ENCODE assay signal across 11 cellular contexts in genomic region chr3:112774293-112774926, GRCh38.
A peak's percentile ranks its signal among the peaks of the same experiment; 100 is the strongest.
DNase-seq lines count a peak whose midpoint lies in the region; ATAC-seq, FAIRE-seq and TF ChIP-seq lines count a peak whose summit lies in the region.
"Had no signal": no experiment of that assay in that cellular context is flagged by ENCODE, and none has a peak within 500 bp of the region (broad histone marks: within the 10 kb centered on the region; RNA-seq: fewer than 3 reads in every experiment).

No MANE protein-coding gene starts in this region.

- CTCF ChIA-PET in activated CD4-positive, alpha-beta T cell treated with anti-CD3 and anti-CD28 coated beads for 36 hours (lab: Charles Lee), result interaction anchor here (0.9 kb wide), 2 partner anchors 35 to 205 kb away, joined by 3 read pairs; no protein-coding TSS in a partner anchor

- no peak overlapping the region for H3K4me3 Mint-ChIP-seq in activated CD4-positive, alpha-beta T cell treated with anti-CD3 and anti-CD28 coated beads for 36 hours
- H3K4me3 Mint-ChIP-seq: activated naive CD4-positive, alpha-beta T cell treated with anti-CD3 and anti-CD28 coated beads, Interleukin-2, amount 50 U/mL, for 24 hours had no signal

- FAIRE-seq in RCC 7860 (lab: Jason Lieb, UNC) (peak; percentile 80), small intestine (lab: Jason Lieb, UNC) (no peak)
- FAIRE-seq: frontal cortex had no signal

- H3K4me3 ChIP-seq in esophagus squamous epithelium, result no peak overlapping the region
- no peak overlapping the region for H3K4me3 ChIP-seq in small intestine (ENCODE audit: low read depth in 1 of 2, low read length in 2 of 2)
- H3K4me3 ChIP-seq in body of pancreas, result no peak overlapping the region
- H3K4me3 ChIP-seq: spleen had no signal

- H3K36me3 ChIP-seq in esophagus squamous epithelium (no peaks in the 10 kb centered on the region), small intestine (ENCODE audit: control insufficient read depth in 2 of 2, insufficient read depth in 2 of 2, low read length in 2 of 2) (no peaks in the 10 kb centered on the region), body of pancreas (replicated peaks in 1 of 2; ENCODE audit: insufficient read depth in 1 of 2, low read depth in 2 of 2) (no peaks in the 10 kb centered on the region)
- H3K36me3 ChIP-seq: spleen had no signal

- no peaks in the 10 kb centered on the region for H3K9me3 Mint-ChIP-seq in activated CD4-positive, alpha-beta T cell treated with anti-CD3 and anti-CD28 coated beads for 36 hours (ENCODE audit: low read depth)
- H3K9me3 Mint-ChIP-seq: activated naive CD4-positive, alpha-beta T cell treated with anti-CD3 and anti-CD28 coated beads, Interleukin-2, amount 50 U/mL, for 24 hours had no signal

- H3K4me1 Mint-ChIP-seq in activated CD4-positive, alpha-beta T cell treated with anti-CD3 and anti-CD28 coated beads for 36 hours, result peaks cover 33% of the 10 kb centered on the region

- H3K27ac Mint-ChIP-seq in activated CD4-positive, alpha-beta T cell treated with anti-CD3 and anti-CD28 coated beads for 36 hours, result no peak overlapping the region
- H3K27ac Mint-ChIP-seq: activated naive CD4-positive, alpha-beta T cell treated with anti-CD3 and anti-CD28 coated beads, Interleukin-2, amount 50 U/mL, for 24 hours had no signal

- H3K9me3 ChIP-seq in esophagus squamous epithelium (no peaks in the 10 kb centered on the region), small intestine (ENCODE audit: control insufficient read depth, low read depth) (no peaks in the 10 kb centered on the region), body of pancreas (no peaks in the 10 kb centered on the region)
- H3K9me3 ChIP-seq: spleen had no signal

- no peak for DNase-seq in activated CD4-positive, alpha-beta T cell treated with anti-CD3 and anti-CD28 coated beads for 36 hours
- DNase-seq in activated CD4-positive, alpha-beta T cell treated with anti-CD3 and anti-CD28 coated beads, Interleukin-2, amount 50 U/mL, for 48 hours, result no peak
- peak; percentile 71 for DNase-seq in RCC 7860 (ENCODE audit: low spot score)
- DNase-seq in esophagus squamous epithelium (lab: John Stamatoyannopoulos, UW), result no peak
- peak; percentile 28 for DNase-seq in small intestine
- no peak for DNase-seq in islet precursor cell
- DNase-seq in KG1 (lab: John Stamatoyannopoulos, UW), result no peak
- no peak for DNase-seq in body of pancreas
- DNase-seq: spleen had no signal

- POLR2A ChIA-PET in activated CD4-positive, alpha-beta T cell treated with anti-CD3 and anti-CD28 coated beads for 36 hours (lab: Charles Lee), result interaction anchor here (1.0 kb wide), 1 partner anchor 40 kb away, joined by 3 read pairs; no protein-coding TSS in a partner anchor

- H3K27ac ChIP-seq in esophagus squamous epithelium (peak overlapping the region; percentile 76 to 85 (median 82)), small intestine (ENCODE audit: low read depth in 1 of 2, low read length in 1 of 2) (peak overlapping the region in 1 of 2 donors; percentile 32), body of pancreas (no peak overlapping the region)

- H3K4me1 ChIP-seq in esophagus squamous epithelium (peaks cover 23 to 91% (median 51%) of the 10 kb centered on the region in 3 donors), small intestine (ENCODE audit: control insufficient read depth in 2 of 2, insufficient read depth in 1 of 2, low read depth in 1 of 2, low read length in 1 of 2) (no peaks in the 10 kb centered on the region), body of pancreas (no peaks in the 10 kb centered on the region)

- 51 to 62% methylated on average over 6 of the region's 6 CpGs for WGBS in esophagus squamous epithelium, 2 donors
- WGBS in small intestine, 3 donors, result 51 to 77% (median 59%) methylated on average over 6 of the region's 6 CpGs
- 51 to 59% methylated on average over 6 of the region's 6 CpGs for WGBS in body of pancreas, 2 donors

- no peak for TF ChIP-seq CTCF in esophagus squamous epithelium (IDR thresholded peaks at IDR 0.05)
- no peak for TF ChIP-seq CTCF in body of pancreas (IDR thresholded peaks at IDR 0.05)

- H3K27me3 ChIP-seq in esophagus squamous epithelium (no peaks in the 10 kb centered on the region), small intestine (ENCODE audit: control insufficient read depth in 2 of 2, insufficient read depth in 2 of 2, low read length in 2 of 2) (no peaks in the 10 kb centered on the region), body of pancreas (no peaks in the 10 kb centered on the region)
- H3K27me3 ChIP-seq: spleen had no signal

- H3K27me3 Mint-ChIP-seq in activated CD4-positive, alpha-beta T cell treated with anti-CD3 and anti-CD28 coated beads for 36 hours, result no peaks in the 10 kb centered on the region
- H3K27me3 Mint-ChIP-seq: activated naive CD4-positive, alpha-beta T cell treated with anti-CD3 and anti-CD28 coated beads, Interleukin-2, amount 50 U/mL, for 24 hours had no signal

- TF ChIP-seq POLR2A in esophagus squamous epithelium (IDR thresholded peaks at IDR 0.05) (no peak), body of pancreas (IDR thresholded peaks at IDR 0.05) (no peak)

- peak; percentile 36 for ATAC-seq in activated CD4-positive, alpha-beta T cell treated with anti-CD3 and anti-CD28 coated beads for 36 hours
- no peak for ATAC-seq in body of pancreas

- intact Hi-C loops in activated CD4-positive, alpha-beta T cell treated with anti-CD3 and anti-CD28 coated beads for 36 hours (cut with DNase I, micrococcal nuclease), result no loop called here
- intact Hi-C loops in esophagus squamous epithelium (cut with DNase I), result no loop called here
- intact Hi-C loops in body of pancreas (cut with DNase I), result no loop called here

- no peaks in the 10 kb centered on the region for H3K36me3 Mint-ChIP-seq in activated CD4-positive, alpha-beta T cell treated with anti-CD3 and anti-CD28 coated beads for 36 hours (ENCODE audit: low read depth)
- H3K36me3 Mint-ChIP-seq: activated naive CD4-positive, alpha-beta T cell treated with anti-CD3 and anti-CD28 coated beads, Interleukin-2, amount 50 U/mL, for 24 hours had no signal

Comparison
In these comparisons a context has a peak if more than half of its experiments do, and no peak if none do; other contexts are left out.
1. DNase-seq: peak in RCC 7860 (single experiment) and small intestine (single experiment); none in activated CD4-positive, alpha-beta T cell treated with anti-CD3 and anti-CD28 coated beads for 36 hours (single experiment), activated CD4-positive, alpha-beta T cell treated with anti-CD3 and anti-CD28 coated beads, Interleukin-2, amount 50 U/mL, for 48 hours (0 of 2), esophagus squamous epithelium (single experiment), islet precursor cell (single experiment), KG1 (single experiment) and body of pancreas (0 of 4).
2. H3K27ac ChIP-seq: peak in esophagus squamous epithelium (4 of 4); none in body of pancreas (0 of 4).